Comparison of ENCODE assay signal across 1 cellular context in the genomic region with DNA sequence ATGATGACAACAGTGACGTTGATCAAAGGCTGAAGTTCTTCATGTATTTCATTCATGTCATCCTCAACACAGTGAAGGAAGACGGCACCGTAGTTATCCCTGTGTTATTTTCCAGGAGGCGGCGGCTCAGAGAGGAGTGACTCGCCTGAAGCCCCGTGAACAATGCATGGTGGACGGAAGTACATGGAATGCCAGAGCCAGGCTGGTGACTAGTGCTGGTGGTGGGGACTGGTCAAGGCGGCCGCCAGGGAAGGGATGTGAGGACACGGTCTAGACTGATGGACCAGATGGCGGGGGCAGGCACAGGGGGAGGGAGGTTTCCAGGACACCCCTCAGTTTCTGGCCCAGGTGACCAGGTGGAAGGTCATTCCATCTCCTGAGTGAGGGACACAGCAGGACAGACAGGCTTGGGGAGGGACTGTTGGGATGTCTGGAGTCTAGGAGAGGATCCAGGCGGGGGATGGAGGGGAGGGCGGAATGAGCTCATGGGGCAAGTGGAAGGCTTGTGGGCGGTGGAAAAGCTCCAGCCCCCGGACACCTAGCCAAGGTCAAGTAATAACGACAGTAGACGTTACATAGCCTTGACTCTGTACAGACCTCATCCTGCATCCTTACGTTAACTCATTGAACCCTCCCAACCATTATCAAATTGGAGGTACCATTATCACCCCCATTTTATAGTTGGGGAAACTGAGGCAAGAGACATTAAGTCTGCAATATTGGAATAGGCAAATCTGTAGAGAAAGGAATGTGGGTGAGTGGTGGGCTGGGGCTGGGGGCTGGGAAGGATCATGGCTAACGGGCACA.
TF ChIP-seq lines count a peak whose summit lies in the region.

No MANE protein-coding gene starts in this region.

TF ChIP-seq in IMR-90, 13 proteins besides CTCF, POLR2A, EP300 and RAD21:
- TF ChIP-seq USF2 (IDR thresholded peaks at IDR 0.05; ENCODE audit: low read depth, low read length), result no peak
- TF ChIP-seq RCOR1 (IDR thresholded peaks at IDR 0.05; ENCODE audit: insufficient replicate concordance, low read length), result no peak
- TF ChIP-seq, protein P1, sequence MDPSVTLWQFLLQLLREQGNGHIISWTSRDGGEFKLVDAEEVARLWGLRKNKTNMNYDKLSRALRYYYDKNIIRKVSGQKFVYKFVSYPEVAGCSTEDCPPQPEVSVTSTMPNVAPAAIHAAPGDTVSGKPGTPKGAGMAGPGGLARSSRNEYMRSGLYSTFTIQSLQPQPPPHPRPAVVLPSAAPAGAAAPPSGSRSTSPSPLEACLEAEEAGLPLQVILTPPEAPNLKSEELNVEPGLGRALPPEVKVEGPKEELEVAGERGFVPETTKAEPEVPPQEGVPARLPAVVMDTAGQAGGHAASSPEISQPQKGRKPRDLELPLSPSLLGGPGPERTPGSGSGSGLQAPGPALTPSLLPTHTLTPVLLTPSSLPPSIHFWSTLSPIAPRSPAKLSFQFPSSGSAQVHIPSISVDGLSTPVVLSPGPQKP (IDR thresholded peaks at IDR 0.05; ENCODE audit: borderline replicate concordance, low read depth, low read length), result no peak
- TF ChIP-seq MXI1 (IDR thresholded peaks at IDR 0.05; ENCODE audit: borderline replicate concordance, low read depth, low read length), result no peak
- no peak for TF ChIP-seq RFX5 (IDR thresholded peaks at IDR 0.05; ENCODE audit: low read depth, low read length)
- no peak for TF ChIP-seq SMC3 (IDR thresholded peaks at IDR 0.05; ENCODE audit: low read depth, low read length)
- TF ChIP-seq NFE2L2 (IDR thresholded peaks at IDR 0.05; ENCODE audit: low read depth, low read length), result no peak
- no peak for TF ChIP-seq MAZ (IDR thresholded peaks at IDR 0.05; ENCODE audit: borderline replicate concordance, low read depth, low read length)
- no peak for TF ChIP-seq CEBPB (IDR thresholded peaks at IDR 0.05; ENCODE audit: low read depth, low read length)
- TF ChIP-seq BHLHE40 (IDR thresholded peaks at IDR 0.05; ENCODE audit: low read depth, low read length), result no peak
- TF ChIP-seq CHD1 (IDR thresholded peaks at IDR 0.05; ENCODE audit: low read depth, low read length), result no peak
- no peak for TF ChIP-seq MAFK (IDR thresholded peaks at IDR 0.05; ENCODE audit: low read depth, low read length)
- TF ChIP-seq FOS (IDR thresholded peaks at IDR 0.05; ENCODE audit: low read depth, low read length), result no peak
TF ChIP-seq in IMR-90: peak in this region for 0.
